Comparison of ENCODE assay signal across 19 cellular contexts in the genomic region with DNA sequence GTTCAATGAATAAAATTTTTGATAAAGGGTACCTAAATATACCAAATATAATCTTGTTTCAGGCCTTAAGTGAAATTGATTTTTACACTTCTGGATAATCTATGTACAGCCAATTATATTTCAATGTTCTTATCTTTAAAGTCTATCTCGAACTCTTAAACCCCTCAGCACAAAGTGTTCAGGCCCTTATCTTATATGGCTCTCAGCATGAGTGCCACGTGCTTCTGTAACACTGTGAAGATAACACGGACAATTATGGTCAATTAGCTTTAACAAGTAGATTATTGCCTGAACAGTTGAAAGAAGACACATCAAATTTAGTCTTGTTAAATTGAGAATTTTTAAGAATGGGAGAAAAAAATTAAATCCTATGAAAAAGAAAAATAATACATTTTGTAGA. TPM values are rescaled to one million over a fixed set of nuclear protein-coding genes. Genes with fewer than 3 reads are reported as not detected.
DNase-seq lines count a peak whose midpoint lies in the region; ATAC-seq, FAIRE-seq and TF ChIP-seq lines count a peak whose summit lies in the region.
"Had no signal": no experiment of that assay in that cellular context is flagged by ENCODE, and none has a peak within 500 bp of the region (broad histone marks: within the 10 kb centered on the region; RNA-seq: fewer than 3 reads in every experiment).

No MANE protein-coding gene starts in this region.

- in situ Hi-C loops in K562 (cut with MboI) = no loop called here

- TF ChIP-seq EP300 in K562 (IDR thresholded peaks at IDR 0.05; ENCODE audit: low read length) = no peak

- H3K27ac ChIP-seq in HEK293 (ENCODE audit: extremely low read depth, low read depth, low read length) (no peak overlapping the region), K562 (ENCODE audit: extremely low read depth, low read depth, low read length) (no peak overlapping the region), small intestine (ENCODE audit: low read depth in 1 of 2, low read length in 1 of 2) (no peak overlapping the region)
- H3K27ac ChIP-seq: BLaER1, GM23248 had no signal

- WGBS in K562 (ENCODE audit: insufficient coverage, low coverage, missing lambda C conversion rate) = 0% methylated on average over 3 of the region's 3 CpGs
- WGBS in small intestine, 3 donors = 20 to 65% (median 36%) methylated on average over 3 of the region's 3 CpGs

- H3K4me3 ChIP-seq in HEK293 (ENCODE audit: low read depth, low read length) = no peak overlapping the region
- H3K4me3 ChIP-seq in K562 = no peak overlapping the region
- no peak overlapping the region for H3K4me3 ChIP-seq in small intestine (ENCODE audit: low read depth in 1 of 2, low read length in 2 of 2)
- H3K4me3 ChIP-seq: BLaER1, GM12878, GM23248, HAP-1 had no signal

- H3K9me3 ChIP-seq in HEK293 (ENCODE audit: control insufficient read depth, insufficient read depth, low read depth, low read length) (no peaks in the 10 kb centered on the region), K562 (replicated peaks; ENCODE audit: control insufficient read depth, insufficient read depth, low read depth, low read length) (peaks cover 11% of the 10 kb centered on the region), small intestine (ENCODE audit: control insufficient read depth, low read depth) (no peaks in the 10 kb centered on the region)
- H3K9me3 ChIP-seq: HAP-1 had no signal

- no peaks in the 10 kb centered on the region for H3K4me1 ChIP-seq in HEK293 (ENCODE audit: control insufficient read depth, insufficient read depth, low read length)
- peaks cover 16 to 39% of the 10 kb centered on the region in 2 experiments for H3K4me1 ChIP-seq in K562 (replicated peaks in 1 of 2; ENCODE audit: control insufficient read depth in 2 of 2, insufficient read depth in 2 of 2, low read length in 2 of 2)
- no peaks in the 10 kb centered on the region for H3K4me1 ChIP-seq in small intestine (ENCODE audit: control insufficient read depth in 2 of 2, insufficient read depth in 1 of 2, low read depth in 1 of 2, low read length in 1 of 2)
- H3K4me1 ChIP-seq: BLaER1, HAP-1 had no signal

- H3K9me1 ChIP-seq in K562 (ENCODE audit: control insufficient read depth, insufficient read depth, low read length) = no peaks in the 10 kb centered on the region

- no peak for TF ChIP-seq RAD21 in K562 (CRISPR knock-in tag; conservative IDR thresholded peaks at IDR 0.05 in 1 of 2, IDR thresholded peaks at IDR 0.05 in 1 of 2)

- intact Hi-C loops in K562 (cut with micrococcal nuclease) = no loop called here

- no peak overlapping the region for H3K9ac ChIP-seq in K562 (ENCODE audit: insufficient read depth in 1 of 2, low read depth in 2 of 2, low read length in 2 of 2)
- H3K9ac ChIP-seq: BLaER1, GM23248 had no signal

- TF ChIP-seq CTCF in HEK293 (tag by site-specific recombination; IDR thresholded peaks at IDR 0.05) = no peak
- no peak for TF ChIP-seq CTCF in K562 (IDR thresholded peaks at IDR 0.05 in 2 of 3, conservative IDR thresholded peaks at IDR 0.05 in 1 of 3; ENCODE audit: insufficient read depth in 2 of 3, low read depth in 1 of 3, low read length in 3 of 3)

- CTCF ChIA-PET in HEK293 (lab: Yijun Ruan, JAX) (no interaction called here), K562 (lab: Yijun Ruan, JAX; ENCODE audit: low intra/inter-chr PET ratio) (no interaction called here)

- no peak for ATAC-seq in K562
- no peak for ATAC-seq in HG02798 (IDR thresholded peaks at IDR 0.05; ENCODE audit: poor library complexity, unreplicated experiment)
- ATAC-seq: GM12878 had no signal

- BruUV-seq in K562 (replicated peaks; lab: Mats Ljungman, UMichigan) = no TSS peak

- no peaks in the 10 kb centered on the region for H3K27me3 ChIP-seq in K562 (ENCODE audit: control insufficient read depth in 2 of 2, insufficient read depth in 2 of 2, low read length in 2 of 2)
- no peaks in the 10 kb centered on the region for H3K27me3 ChIP-seq in small intestine (ENCODE audit: control insufficient read depth in 2 of 2, insufficient read depth in 2 of 2, low read length in 2 of 2)
- H3K27me3 ChIP-seq: BLaER1 had no signal

- DNase-seq in NCI-H146 (lab: John Stamatoyannopoulos, UW) (peak; percentile 58), K562 (ENCODE audit: extremely low read depth in 1 of 4, low spot score in 3 of 4) (peak in 1 of 4 experiments; percentile 43), small intestine (peak; percentile 2), DMS79 (lab: John Stamatoyannopoulos, UW) (no peak), amniotic stem cell (lab: John Stamatoyannopoulos, UW) (no peak)
- DNase-seq: 8988T; CD4-positive, alpha-beta memory T cell; DMS153; DMS79 treated with DMSO at 0.1 percent for 48 hours; GF-D8; GM23248; HFFc6 had no signal

- FAIRE-seq in K562 (lab: Jason Lieb, UNC) (no peak), small intestine (lab: Jason Lieb, UNC) (no peak)
- FAIRE-seq: GM12878 had no signal

- POLR2A ChIA-PET in HEK293 (lab: Yijun Ruan, JAX) = no interaction called here
- POLR2A ChIA-PET in K562 (lab: Yijun Ruan, JAX) = no interaction called here

- no peak overlapping the region for H2AFZ ChIP-seq in K562 (ENCODE audit: low read depth, low read length)
- H2AFZ ChIP-seq: GM23248 had no signal

- H4K20me1 ChIP-seq in K562 (replicated peaks; ENCODE audit: control insufficient read depth, insufficient read depth, low read length) = no peaks in the 10 kb centered on the region
- H4K20me1 ChIP-seq: BLaER1 had no signal

- no peak overlapping the region for H3K4me2 ChIP-seq in K562 (ENCODE audit: insufficient read depth, low read length)
- H3K4me2 ChIP-seq: BLaER1 had no signal

- H3K36me3 ChIP-seq in HEK293 (ENCODE audit: control insufficient read depth in 2 of 2, insufficient read depth in 1 of 2, low read length in 2 of 2) (no peaks in the 10 kb centered on the region), K562 (ENCODE audit: control insufficient read depth, insufficient read depth, low read length) (no peaks in the 10 kb centered on the region), small intestine (ENCODE audit: control insufficient read depth in 2 of 2, insufficient read depth in 2 of 2, low read length in 2 of 2) (no peaks in the 10 kb centered on the region)
- H3K36me3 ChIP-seq: BLaER1, HAP-1 had no signal

- no peak for TF ChIP-seq POLR2A in K562 (conservative IDR thresholded peaks at IDR 0.05)

- no peaks in the 10 kb centered on the region for H3K79me2 ChIP-seq in K562 (ENCODE audit: control insufficient read depth, insufficient read depth, low read length)

TF ChIP-seq in HEK293, 187 proteins besides CTCF, POLR2A, EP300 and RAD21 (continues in another document):
- TF ChIP-seq KLF9 (tag by site-specific recombination; IDR thresholded peaks at IDR 0.05; ENCODE audit: low read depth) (no peak), ZNF10 (tag by site-specific recombination; IDR thresholded peaks at IDR 0.05) (no peak), ZNF24 (tag by site-specific recombination; IDR thresholded peaks at IDR 0.05) (no peak), ZNF266 (tag by site-specific recombination; IDR thresholded peaks at IDR 0.05; ENCODE audit: low read depth) (no peak), ZNF214 (tag by site-specific recombination; IDR thresholded peaks at IDR 0.05; ENCODE audit: borderline replicate concordance) (no peak)

RNA-seq across cellular contexts. Expression of a gene that starts 40.4 kb away (rescaled TPM):
- 246 and 960 TPM in 2 replicates for total RNA-seq in K562 (2011; cell fraction: chromatin; rRNA removed; ENCODE audit: low replicate concordance)
- total RNA-seq in K562 (2011; cell fraction: nucleolus; rRNA removed) = 112 and 178 TPM in 2 replicates
- total RNA-seq in K562 (2011; cell fraction: nucleoplasm; rRNA removed) = 283 and 397 TPM in 2 replicates
- total RNA-seq in K562 (2014; rRNA removed) = 56.4 and 56.7 TPM in 2 replicates
- total RNA-seq in K562 (2014; rRNA removed; fragmentation: Illumina TruSeq; extraction: Trizol) = 89.4 and 95.7 TPM in 2 replicates
- total RNA-seq in K562 (2015; rRNA removed; fragmentation: Illumina TruSeq; extraction: Trizol) = 72.5 and 90.5 TPM in 2 replicates
- total RNA-seq in K562 (2021) = 62.5 and 64.3 TPM in 2 replicates
- polyA plus RNA-seq in K562 (2011; rRNA removed) = 205 and 208 TPM in 2 replicates
- polyA plus RNA-seq in K562 (2011; cell fraction: cytosol; rRNA removed) = 52.2 and 63.2 TPM in 2 replicates
- 617 and 696 TPM in 2 replicates for polyA plus RNA-seq in K562 (2011; cell fraction: nucleus; rRNA removed)
- polyA plus RNA-seq in K562 (2012) = 45.0 and 77.9 TPM in 2 replicates
- 92.7 and 98.5 TPM in 2 replicates for polyA plus RNA-seq in K562 (2014; fragmentation: Illumina TruSeq; extraction: Trizol)
- 10 to 100 TPM; 25.7 to 52.4 TPM for polyA plus RNA-seq in K562 (2014; fragmentation: Nextera tagmentation; extraction: Ambion mirVana)
- 71.4 and 74.7 TPM in 2 replicates for polyA plus RNA-seq in K562 (2014; rRNA removed)
- 313 and 334 TPM in 2 replicates for polyA minus RNA-seq in K562 (2011; rRNA and poly(A)+ RNA removed)
- polyA minus RNA-seq in K562 (2011; cell fraction: cytosol; rRNA and poly(A)+ RNA removed) = 36.5 and 39.3 TPM in 2 replicates
- 358 and 510 TPM in 2 replicates for polyA minus RNA-seq in K562 (2011; cell fraction: nucleus; rRNA and poly(A)+ RNA removed)
- 10 to 100 TPM; 15.4 to 35.8 (median 15.4) TPM for polyA plus RNA-seq in small intestine

RNA-seq across cellular contexts. Expression of a gene that starts 52.4 kb away (rescaled TPM):
- 92.6 and 147 TPM in 2 replicates for total RNA-seq in K562 (2011; cell fraction: chromatin; rRNA removed; ENCODE audit: low replicate concordance)
- total RNA-seq in K562 (2011; cell fraction: nucleolus; rRNA removed) = 32.9 and 51.5 TPM in 2 replicates
- total RNA-seq in K562 (2011; cell fraction: nucleoplasm; rRNA removed) = 68.5 and 83.6 TPM in 2 replicates
- total RNA-seq in K562 (2014; rRNA removed) (23.4 and 24.7 TPM in 2 replicates), K562 (2014; rRNA removed; fragmentation: Illumina TruSeq; extraction: Trizol) (39.5 and 45.0 TPM in 2 replicates), K562 (2015; rRNA removed; fragmentation: Illumina TruSeq; extraction: Trizol) (39.3 and 42.9 TPM in 2 replicates), K562 (2021) (35.0 and 36.3 TPM in 2 replicates)
- polyA plus RNA-seq in K562 (2011; rRNA removed) (35.4 and 72.0 TPM in 2 replicates), K562 (2014; fragmentation: Illumina TruSeq; extraction: Trizol) (32.7 and 33.3 TPM in 2 replicates), K562 (2014; fragmentation: Nextera tagmentation; extraction: Ambion mirVana) (10 to 100 TPM in 1 of 2 experiments, 1 to 10 TPM in 1; 9.2 to 17.3 TPM), K562 (2014; rRNA removed) (25.8 and 37.6 TPM in 2 replicates), small intestine (1 to 10 TPM in 1 of 3 donors, not detected in 2; 2.6 TPM)
- 15.4 and 19.1 TPM in 2 replicates for polyA plus RNA-seq in K562 (2011; cell fraction: cytosol; rRNA removed)
- polyA plus RNA-seq in K562 (2011; cell fraction: nucleus; rRNA removed) = 71.8 and 83.4 TPM in 2 replicates
- 43.5 and 62.0 TPM in 2 replicates for polyA plus RNA-seq in K562 (2012)
- polyA minus RNA-seq in K562 (2011; rRNA and poly(A)+ RNA removed) = 98.4 and 156 TPM in 2 replicates
- polyA minus RNA-seq in K562 (2011; cell fraction: cytosol; rRNA and poly(A)+ RNA removed) = 16.2 and 36.8 TPM in 2 replicates
- polyA minus RNA-seq in K562 (2011; cell fraction: nucleus; rRNA and poly(A)+ RNA removed) = 70.4 and 105 TPM in 2 replicates
- total RNA-seq: A673 had no signal
- polyA plus RNA-seq: CD14-positive monocyte had no signal

Comparison
In these comparisons a context has a peak if more than half of its experiments do, and no peak if none do; other contexts are left out.
1. DNase-seq: peak in NCI-H146 (single experiment) and small intestine (single experiment); none in DMS79 (single experiment) and amniotic stem cell (single experiment).